Comparison of ENCODE assay signal across 9 cellular contexts in genomic region chr19:3849092-3849491, GRCh38. TPM values are rescaled to one million over a fixed set of nuclear protein-coding genes. Genes with fewer than 3 reads are reported as not detected.
A peak's percentile ranks its signal among the peaks of the same experiment; 100 is the strongest.
DNase-seq lines count a peak whose midpoint lies in the region; ATAC-seq, FAIRE-seq and TF ChIP-seq lines count a peak whose summit lies in the region.
"Had no signal": no experiment of that assay in that cellular context is flagged by ENCODE, and none has a peak within 500 bp of the region (broad histone marks: within the 10 kb centered on the region; RNA-seq: fewer than 3 reads in every experiment).

No MANE protein-coding gene starts in this region.

- no peak overlapping the region for H3K27ac Mint-ChIP-seq in central memory CD8-positive, alpha-beta T cell (ENCODE audit: low read depth)
- H3K27ac Mint-ChIP-seq: dendritic cell treated with granulocyte-macrophage colony-stimulating factor and Interleukin-4, amounts not matched to agents 40 ng/mL and 50 ng/mL, for 4 days had no signal

- H3K4me3 Mint-ChIP-seq in central memory CD8-positive, alpha-beta T cell: no peak overlapping the region
- H3K4me3 Mint-ChIP-seq: dendritic cell treated with granulocyte-macrophage colony-stimulating factor and Interleukin-4, amounts not matched to agents 40 ng/mL and 50 ng/mL, for 4 days had no signal

- DNase-seq in GM12892 (ENCODE audit: insufficient read length): peak; percentile 46
- peak; percentile 31 to 44 for DNase-seq in SJCRH30
- peak in 1 of 2 donors; percentile 28 for DNase-seq in central memory CD8-positive, alpha-beta T cell (ENCODE audit: low spot score in 2 of 2)
- peak; percentile 46 for DNase-seq in small intestine
- DNase-seq in cerebellum (ENCODE audit: low spot score): no peak
- no peak for DNase-seq in GOT3 (lab: John Stamatoyannopoulos, UW)

- H3K36me3 Mint-ChIP-seq in central memory CD8-positive, alpha-beta T cell (ENCODE audit: insufficient read depth): no peaks in the 10 kb centered on the region

- H3K27ac ChIP-seq in 22Rv1 (no peak overlapping the region), SJCRH30 (no peak overlapping the region), small intestine (ENCODE audit: low read depth in 1 of 2, low read length in 1 of 2) (no peak overlapping the region)

- FAIRE-seq in GM12892 (lab: Jason Lieb, UNC) (no peak), small intestine (lab: Jason Lieb, UNC) (no peak)

- H3K4me3 ChIP-seq in SJCRH30 (no peak overlapping the region), small intestine (ENCODE audit: low read depth in 1 of 2, low read length in 2 of 2) (no peak overlapping the region)

- no peaks in the 10 kb centered on the region; the same call in 1 of the 2 replicates for H3K4me1 ChIP-seq in SJCRH30
- no peaks in the 10 kb centered on the region for H3K4me1 ChIP-seq in small intestine (ENCODE audit: control insufficient read depth in 2 of 2, insufficient read depth in 1 of 2, low read depth in 1 of 2, low read length in 1 of 2)

- peak; percentile 78 for TF ChIP-seq CTCF in 22Rv1 (IDR thresholded peaks at IDR 0.05)

- no peak for TF ChIP-seq POLR2A in GM12892 (IDR thresholded peaks at IDR 0.05; ENCODE audit: low read depth, low read length)

- no peaks in the 10 kb centered on the region for H3K4me1 Mint-ChIP-seq in central memory CD8-positive, alpha-beta T cell

- H3K9me3 Mint-ChIP-seq in central memory CD8-positive, alpha-beta T cell: no peaks in the 10 kb centered on the region

- 30 to 66% (median 33%) methylated on average over 5 of the region's 5 CpGs for WGBS in small intestine, 3 donors

- H3K9me3 ChIP-seq in SJCRH30 (replicated peaks) (no peaks in the 10 kb centered on the region), small intestine (ENCODE audit: control insufficient read depth, low read depth) (peaks cover 2% of the 10 kb centered on the region)

- H3K36me3 ChIP-seq in SJCRH30 (no peaks in the 10 kb centered on the region), small intestine (ENCODE audit: control insufficient read depth in 2 of 2, insufficient read depth in 2 of 2, low read length in 2 of 2) (no peaks in the 10 kb centered on the region)

- H3K27me3 Mint-ChIP-seq in central memory CD8-positive, alpha-beta T cell: no peaks in the 10 kb centered on the region

- peaks cover 5% of the 10 kb centered on the region; the same call in 1 of the 2 replicates for H3K27me3 ChIP-seq in SJCRH30
- H3K27me3 ChIP-seq in small intestine (ENCODE audit: control insufficient read depth in 2 of 2, insufficient read depth in 2 of 2, low read length in 2 of 2): no peaks in the 10 kb centered on the region

- peak; percentile 49 for ATAC-seq in central memory CD8-positive, alpha-beta T cell (replicated peaks; ENCODE audit: extremely low read depth, poor library complexity, severe bottlenecking)
- ATAC-seq in HG03520 (IDR thresholded peaks at IDR 0.05; ENCODE audit: unreplicated experiment): no peak

RNA-seq across cellular contexts. Expression of gene ZFR2, which starts 19.7 kb away (rescaled TPM):
- polyA plus RNA-seq in GM12892 (2012; ENCODE audit: missing spikeins): 0.42 TPM
- not detected in 2 replicates for total RNA-seq in SJCRH30 (2014; rRNA removed; shearing (Covaris generic))
- under 1 TPM in 1 of 3 donors, not detected in 2; 0.75 TPM for polyA plus RNA-seq in small intestine
- total RNA-seq in cerebellum: 11.1 TPM

RNA-seq across cellular contexts. Expression of gene ATCAY, which starts 31.4 kb away (rescaled TPM):
- not detected for polyA plus RNA-seq in GM12892 (2012; ENCODE audit: missing spikeins)
- not detected in 2 replicates for total RNA-seq in SJCRH30 (2014; rRNA removed; shearing (Covaris generic))
- 1 to 10 TPM in 1 of 3 donors, under 1 TPM in 1, not detected in 1; 0.27 to 3.0 TPM for polyA plus RNA-seq in small intestine
- 45.3 TPM for total RNA-seq in cerebellum

Comparison
In these comparisons a context has a peak if more than half of its experiments do, and no peak if none do; other contexts are left out.
1. DNase-seq: peak in GM12892 (single experiment), SJCRH30 (2 of 2) and small intestine (single experiment); none in cerebellum (single experiment) and GOT3 (single experiment).
2. RNA of gene ZFR2, which starts 19.7 kb away (total RNA-seq): 11.1 TPM in cerebellum (single experiment); not detected in SJCRH30; every median in the first group is over 10 times any median in the second.
3. RNA of gene ATCAY, which starts 31.4 kb away (total RNA-seq): 45.3 TPM in cerebellum (single experiment); not detected in SJCRH30; every median in the first group is over 10 times any median in the second.